ENCODE assay signal across 8 cellular contexts in genomic region chr19:21328402-21328801, GRCh38. TPM values are rescaled to one million over a fixed set of nuclear protein-coding genes. Genes with fewer than 3 reads are reported as not detected.
DNase-seq lines count a peak whose midpoint lies in the region; ATAC-seq and TF ChIP-seq lines count a peak whose summit lies in the region.

No MANE protein-coding gene starts in this region.

- no peak for TF ChIP-seq CTCF in GM12865 (IDR thresholded peaks at IDR 0.05; ENCODE audit: insufficient read depth, low read depth, low read length, missing control alignments)
- TF ChIP-seq CTCF in cardiac fibroblast (IDR thresholded peaks at IDR 0.05; ENCODE audit: low read depth, low read length) = no peak
- no peak for TF ChIP-seq CTCF in lower leg skin (IDR thresholded peaks at IDR 0.05)
- no peak for TF ChIP-seq CTCF in type B pancreatic cell (conservative IDR thresholded peaks at IDR 0.05)

- intact Hi-C loops in lower leg skin (cut with DNase I; ENCODE audit: low total_unique reads) = no loop called here

- peak overlapping the region; percentile 77 for H3K4me3 ChIP-seq in GM12865 (ENCODE audit: low read depth, low read length)
- peak overlapping the region; percentile 77 to 88 for H3K4me3 ChIP-seq in cardiac fibroblast (replicated peaks in 1 of 2; ENCODE audit: low read depth in 2 of 2, low read length in 2 of 2)
- peak overlapping the region; percentile 68 for H3K4me3 ChIP-seq in lower leg skin (ENCODE audit: low read depth, poor library complexity, severe bottlenecking)

- peaks cover 23% of the 10 kb centered on the region for H3K36me3 Mint-ChIP-seq in type B pancreatic cell

- no peaks in the 10 kb centered on the region for H3K27me3 Mint-ChIP-seq in type B pancreatic cell

- H3K9me3 Mint-ChIP-seq in type B pancreatic cell = peaks cover 9% of the 10 kb centered on the region

- peak overlapping the region; percentile 99 for H3K27ac Mint-ChIP-seq in type B pancreatic cell

- WGBS in lower leg skin, 2 donors = 5 to 6% methylated on average over 6 of the region's 6 CpGs

- no peak for TF ChIP-seq POLR2A in lower leg skin (IDR thresholded peaks at IDR 0.05)

- no peak for ATAC-seq in HG03139 (IDR thresholded peaks at IDR 0.05; ENCODE audit: unreplicated experiment)

- H3K4me1 Mint-ChIP-seq in type B pancreatic cell (ENCODE audit: unreplicated experiment) = peaks cover 8% of the 10 kb centered on the region

- DNase-seq in GM12865 (ENCODE audit: low read depth) = peak; percentile 23
- DNase-seq in NCI-H146 treated with DMSO at 0.1 percent for 48 hours (lab: John Stamatoyannopoulos, UW; ENCODE audit: unreplicated experiment) = peak; percentile 59
- no peak for DNase-seq in cardiac fibroblast (ENCODE audit: low read depth in 2 of 2)
- DNase-seq in lower leg skin (ENCODE audit: low spot score in 2 of 2) = no peak
- no peak for DNase-seq in type B pancreatic cell (ENCODE audit: extremely low spot score, unreplicated experiment)
- DNase-seq in activated CD4-positive, alpha-beta T cell treated with anti-CD3 and anti-CD28 coated beads for 4 hours = no peak
- DNase-seq in DMS153 treated with DMSO at 0.1 percent for 48 hours (lab: John Stamatoyannopoulos, UW; ENCODE audit: unreplicated experiment) = no peak

- peak overlapping the region; percentile 99 for H3K4me3 Mint-ChIP-seq in type B pancreatic cell

RNA-seq across cellular contexts. Expression of gene ZNF708, which starts 0.8 kb away (rescaled TPM):
- total RNA-seq in lower leg skin (1 to 10 TPM; 3.1 to 6.6 (median 3.4) TPM), type B pancreatic cell (ENCODE audit: low replicate concordance) (14.8 and 17.0 TPM in 2 replicates)

RNA-seq across cellular contexts. Expression of gene ZNF738, which starts 30.4 kb away (rescaled TPM):
- total RNA-seq in lower leg skin = 1 to 10 TPM in 3 of 4 donors, under 1 TPM in 1; 0.34 to 4.5 (median 2.1) TPM
- total RNA-seq in type B pancreatic cell (ENCODE audit: low replicate concordance) = 16.3 and 47.7 TPM in 2 replicates

Comparison
In these comparisons a context has a peak if more than half of its experiments do, and no peak if none do; other contexts are left out.
1. DNase-seq: peak in GM12865 (single experiment) and NCI-H146 treated with DMSO at 0.1 percent for 48 hours (single experiment); none in cardiac fibroblast (0 of 2), lower leg skin (0 of 2), type B pancreatic cell (single experiment), activated CD4-positive, alpha-beta T cell treated with anti-CD3 and anti-CD28 coated beads for 4 hours (0 of 2) and DMS153 treated with DMSO at 0.1 percent for 48 hours (single experiment).
2. Peak in every context shown above with its lines, with median percentiles within 50 percentile points of each other: H3K4me3 ChIP-seq.